Comparison of ENCODE assay signal across 8 cellular contexts in genomic region chr15:49169880-49170597, GRCh38. TPM values are rescaled to one million over a fixed set of nuclear protein-coding genes. Genes with fewer than 3 reads are reported as not detected.
DNase-seq lines count a peak whose midpoint lies in the region; ATAC-seq and TF ChIP-seq lines count a peak whose summit lies in the region.

TSS of gene GALK2 (plus strand) at chr15:49170247. CDS start at chr15:49170323, 76 bp downstream.

- H3K9me3 ChIP-seq in spleen: no peaks in the 10 kb centered on the region

- TF ChIP-seq POLR2A in spleen (IDR thresholded peaks at IDR 0.05): peak in 1 of 3 donors; percentile 18

- H3K4me1 ChIP-seq in ACC112 (ENCODE audit: control insufficient read depth, insufficient read depth, low read length, unreplicated experiment) (peaks cover 11% of the 10 kb centered on the region), spleen (peaks cover 9 to 45% (median 26%) of the 10 kb centered on the region in 6 donors)

- peaks cover 5% of the 10 kb centered on the region for H3K9me3 Mint-ChIP-seq in WTC11

- ATAC-seq in GM18868 (IDR thresholded peaks at IDR 0.05; ENCODE audit: unreplicated experiment) (peak; percentile 96), HG03108 (IDR thresholded peaks at IDR 0.05; ENCODE audit: unreplicated experiment) (peak; percentile 96), WTC11 (peak; percentile 100)

- intact Hi-C loops in spleen (cut with DNase I; ENCODE audit: low total_unique reads): no loop called here

- H3K27ac ChIP-seq in ACC112 (ENCODE audit: low read depth, low read length) (peak within 1 kb of the TSS; percentile 61), spleen (peak within 1 kb of the TSS; percentile 73 to 92 (median 88))

- 5 to 7% (median 7%) methylated on average over 30 of the region's 30 CpGs for WGBS in spleen, 5 donors

- H3K79me2 ChIP-seq in ACC112 (ENCODE audit: control insufficient read depth, insufficient read depth, low read length, unreplicated experiment): peaks cover 34% of the 10 kb centered on the region

- H3K27ac Mint-ChIP-seq in WTC11: peak within 1 kb of the TSS; percentile 96

- peaks cover 7% of the 10 kb centered on the region for H3K27me3 Mint-ChIP-seq in WTC11 (ENCODE audit: low read depth)

- CTCF ChIA-PET in WTC11 (lab: Charles Lee): interaction anchor here (0.6 to 2.1 kb wide), 8 partner anchors 9 to 1146 kb away, joined by 3 to 9 read pairs (median 4); partner anchors contain the start of genes COPS2 and FGF7

- DNase-seq in NCI-H2196 treated with DMSO at 0.1 percent for 48 hours (lab: John Stamatoyannopoulos, UW; ENCODE audit: unreplicated experiment) (peak; percentile 79), WTC11 (ENCODE audit: low spot score) (peak; percentile 91), cardiac fibroblast (ENCODE audit: low read depth in 2 of 2) (peak; percentile 82 to 88), inferior parietal cortex (ENCODE audit: extremely low spot score) (peak; percentile 89), spleen (peak; percentile 92)

- peaks cover 7% of the 10 kb centered on the region for H3K4me1 Mint-ChIP-seq in WTC11

- TF ChIP-seq CTCF in WTC11 (IDR thresholded peaks at IDR 0.05) (no peak), cardiac fibroblast (IDR thresholded peaks at IDR 0.05; ENCODE audit: low read depth, low read length) (no peak), spleen (IDR thresholded peaks at IDR 0.05 in 8 of 11, conservative IDR thresholded peaks at IDR 0.05 in 3 of 11) (no peak)

- no peaks in the 10 kb centered on the region for H3K27me3 ChIP-seq in ACC112 (ENCODE audit: insufficient read depth, low read length)
- no peaks in the 10 kb centered on the region for H3K27me3 ChIP-seq in spleen (replicated peaks in 1 of 7)

- peak within 1 kb of the TSS; percentile 68 for H2AFZ ChIP-seq in ACC112 (ENCODE audit: low read length, unreplicated experiment)

- H3K4me3 ChIP-seq in ACC112 (ENCODE audit: low read depth, low read length): peak within 1 kb of the TSS; percentile 83
- H3K4me3 ChIP-seq in cardiac fibroblast (replicated peaks in 1 of 2; ENCODE audit: low read depth in 2 of 2, low read length in 2 of 2): peak within 1 kb of the TSS; percentile 67 to 68
- peak within 1 kb of the TSS; percentile 57 to 76 (median 64) for H3K4me3 ChIP-seq in spleen

- POLR2A ChIA-PET in WTC11 (lab: Charles Lee): interaction anchor here (1.1 to 1.9 kb wide), 3 partner anchors 10 to 15 kb away, joined by 3 to 17 read pairs (median 3); partner anchors contain the start of gene COPS2

- no peaks in the 10 kb centered on the region for H3K36me3 ChIP-seq in ACC112 (ENCODE audit: insufficient read depth, low read length)
- H3K36me3 ChIP-seq in spleen: no peaks in the 10 kb centered on the region

- peak within 1 kb of the TSS; percentile 91 for H3K4me3 Mint-ChIP-seq in WTC11

- peaks cover 5% of the 10 kb centered on the region for H3K36me3 Mint-ChIP-seq in WTC11

TF ChIP-seq in WTC11, 78 proteins besides CTCF, POLR2A, EP300 and RAD21 (continues in another document):
- no peak for TF ChIP-seq ZNF121 (CRISPR knock-in tag; IDR thresholded peaks at IDR 0.05)
- TF ChIP-seq ZNF317 (CRISPR knock-in tag; IDR thresholded peaks at IDR 0.05; ENCODE audit: borderline replicate concordance, low read depth): 0 out of 2 replicates have a peak, but pooled peaks have one; percentile 11
- TF ChIP-seq MYBL2 (CRISPR knock-in tag; IDR thresholded peaks at IDR 0.05): peak; percentile 80; the same call in 1 of the 2 replicates
- TF ChIP-seq ZNF232 (CRISPR knock-in tag; IDR thresholded peaks at IDR 0.05): peak; percentile 96
- peak; percentile 58; the same call in 1 of the 2 replicates for TF ChIP-seq USF1 (CRISPR knock-in tag; IDR thresholded peaks at IDR 0.05)
- TF ChIP-seq ETV6 (CRISPR knock-in tag; IDR thresholded peaks at IDR 0.05): peak; percentile 76; the same call in 1 of the 2 replicates
- TF ChIP-seq ZNF512 (CRISPR knock-in tag; IDR thresholded peaks at IDR 0.05; ENCODE audit: borderline replicate concordance): no peak
- TF ChIP-seq ZNF281 (CRISPR knock-in tag; IDR thresholded peaks at IDR 0.05): peak; percentile 91; the same call in 1 of the 2 replicates
- 0 out of 2 replicates have a peak, but pooled peaks have one; percentile 44 for TF ChIP-seq ATF1 (CRISPR knock-in tag; IDR thresholded peaks at IDR 0.05)
- 0 out of 2 replicates have a peak, but pooled peaks have one; percentile 36 for TF ChIP-seq MLX (CRISPR knock-in tag; IDR thresholded peaks at IDR 0.05)
- peak; percentile 92 for TF ChIP-seq CREB1 (CRISPR knock-in tag; IDR thresholded peaks at IDR 0.05)
- TF ChIP-seq SP1 (CRISPR knock-in tag; conservative IDR thresholded peaks at IDR 0.05): peak; percentile 56; the same call in 1 of the 2 replicates
- TF ChIP-seq TEAD4 (CRISPR knock-in tag; IDR thresholded peaks at IDR 0.05): no peak
- TF ChIP-seq NFE2L1 (CRISPR knock-in tag; IDR thresholded peaks at IDR 0.05): peak; percentile 85; the same call in 1 of the 2 replicates
- TF ChIP-seq E2F5 (CRISPR knock-in tag; IDR thresholded peaks at IDR 0.05): peak; percentile 89
- TF ChIP-seq ESRRA (CRISPR knock-in tag; IDR thresholded peaks at IDR 0.05; ENCODE audit: borderline replicate concordance): no peak
- TF ChIP-seq CREM (CRISPR knock-in tag; IDR thresholded peaks at IDR 0.05): peak; percentile 90
- TF ChIP-seq NR2C2 (CRISPR knock-in tag; IDR thresholded peaks at IDR 0.05): no peak
- TF ChIP-seq TEAD1 (CRISPR knock-in tag; IDR thresholded peaks at IDR 0.05): peak; percentile 84
- TF ChIP-seq JUN (CRISPR knock-in tag; IDR thresholded peaks at IDR 0.05): no peak
- TF ChIP-seq ZNF396 (CRISPR knock-in tag; IDR thresholded peaks at IDR 0.05; ENCODE audit: borderline replicate concordance): no peak

RNA-seq across cellular contexts. Expression of gene GALK2, which starts in this region (rescaled TPM):
- 15.6 to 16.9 TPM (median 16.6 TPM) in 3 replicates for total RNA-seq in WTC11 (2021)
- total RNA-seq in spleen: 10 to 100 TPM; 27.5 to 60.8 (median 41.8) TPM
- polyA plus RNA-seq in spleen: 10 to 100 TPM in 2 of 3 donors, 1 to 10 TPM in 1; 6.8 to 13.8 (median 10.4) TPM

Comparison
In these comparisons a context has a peak if more than half of its experiments do, and no peak if none do; other contexts are left out.
1. Peak in every context shown above with its lines: DNase-seq, ATAC-seq, H3K4me3 ChIP-seq and H3K27ac ChIP-seq.